Comparison of ENCODE assay signal across 9 cellular contexts in the genomic region with DNA sequence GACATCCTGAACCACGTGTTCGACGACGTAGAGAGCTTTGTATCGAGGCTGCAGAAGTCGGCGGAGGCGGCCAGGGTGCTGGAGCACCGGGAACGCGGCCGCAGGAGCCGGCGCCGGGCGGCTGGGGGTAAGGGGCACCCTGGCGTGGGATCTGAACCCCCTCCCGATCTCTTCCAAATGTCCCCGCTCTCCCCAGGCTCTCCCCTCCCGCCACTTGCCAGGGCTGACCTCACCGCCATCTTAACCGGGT. TPM values are rescaled to one million over a fixed set of nuclear protein-coding genes. Genes with fewer than 3 reads are reported as not detected.
A peak's percentile ranks its signal among the peaks of the same experiment; 100 is the strongest.
DNase-seq lines count a peak whose midpoint lies in the region; ATAC-seq and TF ChIP-seq lines count a peak whose summit lies in the region.
"Had no signal": no experiment of that assay in that cellular context is flagged by ENCODE, and none has a peak within 500 bp of the region (broad histone marks: within the 10 kb centered on the region; RNA-seq: fewer than 3 reads in every experiment).

No MANE protein-coding gene starts in this region.

- DNase-seq in stimulated activated naive CD8-positive, alpha-beta T cell treated with anti-CD3 and anti-CD28 coated beads, Interleukin-15, Interleukin-2, amounts not matched to agents 100 U/mL and 50 U/mL, for 24 hours, result no peak
- no peak for DNase-seq in mesothelial cell of epicardium (ENCODE audit: low spot score in 2 of 2, unreplicated experiment in 2 of 2)
- DNase-seq in NCI-H526 (lab: John Stamatoyannopoulos, UW), result no peak
- no peak for DNase-seq in nucleus accumbens (lab: John Stamatoyannopoulos, UW)
- DNase-seq: MM.1S had no signal

- peaks cover 64% of the 10 kb centered on the region for H3K27me3 Mint-ChIP-seq in stimulated activated naive CD8-positive, alpha-beta T cell treated with anti-CD3 and anti-CD28 coated beads, Interleukin-15, Interleukin-2, amounts not matched to agents 100 ng/mL and 50 ng/mL, for 24 hours
- peaks cover 77% of the 10 kb centered on the region for H3K27me3 Mint-ChIP-seq in brain
- H3K27me3 Mint-ChIP-seq in mesothelial cell of epicardium (ENCODE audit: low read depth), result peaks cover 70% of the 10 kb centered on the region

- H3K27ac Mint-ChIP-seq in stimulated activated naive CD8-positive, alpha-beta T cell treated with anti-CD3 and anti-CD28 coated beads, Interleukin-15, Interleukin-2, amounts not matched to agents 100 ng/mL and 50 ng/mL, for 24 hours, result no peak overlapping the region
- H3K27ac Mint-ChIP-seq in brain (peak overlapping the region in 1 of 5 experiments; percentile 75), mesothelial cell of epicardium (no peak overlapping the region)

- ATAC-seq in stimulated activated naive CD8-positive, alpha-beta T cell treated with anti-CD3 and anti-CD28 coated beads, Interleukin-15, Interleukin-2, amounts not matched to agents 100 U/mL and 50 U/mL, for 24 hours, result no peak
- ATAC-seq in GM19455 (IDR thresholded peaks at IDR 0.05; ENCODE audit: unreplicated experiment), result no peak
- ATAC-seq in GM19324 (IDR thresholded peaks at IDR 0.05; ENCODE audit: low FRiP score, unreplicated experiment), result no peak

- no peaks in the 10 kb centered on the region for H3K9me3 Mint-ChIP-seq in stimulated activated naive CD8-positive, alpha-beta T cell treated with anti-CD3 and anti-CD28 coated beads, Interleukin-15, Interleukin-2, amounts not matched to agents 100 ng/mL and 50 ng/mL, for 24 hours
- peaks cover 0 to 12% (median 3%) of the 10 kb centered on the region in 5 experiments for H3K9me3 Mint-ChIP-seq in brain
- H3K9me3 Mint-ChIP-seq in mesothelial cell of epicardium, result no peaks in the 10 kb centered on the region

- H3K4me1 Mint-ChIP-seq in stimulated activated naive CD8-positive, alpha-beta T cell treated with anti-CD3 and anti-CD28 coated beads, Interleukin-15, Interleukin-2, amounts not matched to agents 100 ng/mL and 50 ng/mL, for 24 hours (ENCODE audit: low read depth), result peaks cover 24% of the 10 kb centered on the region
- H3K4me1 Mint-ChIP-seq in brain (peaks cover 28% of the 10 kb centered on the region), mesothelial cell of epicardium (peaks cover 34% of the 10 kb centered on the region)

- no peaks in the 10 kb centered on the region for H3K36me3 Mint-ChIP-seq in stimulated activated naive CD8-positive, alpha-beta T cell treated with anti-CD3 and anti-CD28 coated beads, Interleukin-15, Interleukin-2, amounts not matched to agents 100 ng/mL and 50 ng/mL, for 24 hours (ENCODE audit: low read depth)
- H3K36me3 Mint-ChIP-seq in brain (no peaks in the 10 kb centered on the region), mesothelial cell of epicardium (peaks cover 15% of the 10 kb centered on the region)

- TF ChIP-seq CTCF in brain (conservative IDR thresholded peaks at IDR 0.05), result no peak
- no peak for TF ChIP-seq CTCF in mesothelial cell of epicardium (IDR thresholded peaks at IDR 0.05; ENCODE audit: unreplicated experiment)

- peak overlapping the region; percentile 66 for H3K4me3 Mint-ChIP-seq in stimulated activated naive CD8-positive, alpha-beta T cell treated with anti-CD3 and anti-CD28 coated beads, Interleukin-15, Interleukin-2, amounts not matched to agents 100 ng/mL and 50 ng/mL, for 24 hours
- H3K4me3 Mint-ChIP-seq in brain (peak overlapping the region; percentile 83 to 94 (median 88)), mesothelial cell of epicardium (peak overlapping the region; percentile 65)

RNA-seq across cellular contexts. Expression of gene EPS8L1, which starts 6.0 kb away (rescaled TPM):
- 5.5 TPM for polyA plus RNA-seq in brain (ENCODE audit: insufficient read depth, low read depth, low replicate concordance)
- 375 to 425 TPM (median 396 TPM) in 3 replicates for total RNA-seq in mesothelial cell of epicardium

RNA-seq across cellular contexts. Expression of gene RDH13, which starts 18.8 kb away (rescaled TPM):
- 4.8 TPM for polyA plus RNA-seq in brain (ENCODE audit: insufficient read depth, low read depth, low replicate concordance)
- total RNA-seq in mesothelial cell of epicardium, result 81.0 to 88.6 TPM (median 85.7 TPM) in 3 replicates

RNA-seq across cellular contexts. Expression of gene PPP1R12C, which starts 35.7 kb away (rescaled TPM):
- 56.9 TPM for polyA plus RNA-seq in brain (ENCODE audit: insufficient read depth, low read depth, low replicate concordance)
- 100 to 111 TPM (median 109 TPM) in 3 replicates for total RNA-seq in mesothelial cell of epicardium

RNA-seq across cellular contexts. Expression of gene GP6, which starts 43.6 kb away (rescaled TPM):
- polyA plus RNA-seq in brain (ENCODE audit: insufficient read depth, low read depth, low replicate concordance), result not detected
- 0.78 to 1.4 TPM (median 1.4 TPM) in 3 replicates for total RNA-seq in mesothelial cell of epicardium
